In genomic region chr14:77032854-77033621, GRCh38 we compare ENCODE assay signal across 8 cellular contexts. TPM values are rescaled to one million over a fixed set of nuclear protein-coding genes. Genes with fewer than 3 reads are reported as not detected.
DNase-seq lines count a peak whose midpoint lies in the region; ATAC-seq and TF ChIP-seq lines count a peak whose summit lies in the region.

No MANE protein-coding gene starts in this region.

- H2BK5ac ChIP-seq in trophoblast cell (ENCODE audit: low read depth, low read length, poor library complexity), result peak overlapping the region; percentile 68

- ATAC-seq in GM21737 (IDR thresholded peaks at IDR 0.05; ENCODE audit: unreplicated experiment), result peak; percentile 14

- H3K4me3 ChIP-seq in BJ (ENCODE audit: low read depth, low read length) (peak overlapping the region; percentile 62), SU-DHL-6 (ENCODE audit: insufficient read depth, low read length, poor library complexity, severe bottlenecking) (peak overlapping the region; percentile 55), trophoblast cell (ENCODE audit: low read depth, low read length) (no peak overlapping the region)

- peak overlapping the region; percentile 96 for H3K18ac ChIP-seq in trophoblast cell (ENCODE audit: low read length)

- H2AFZ ChIP-seq in SU-DHL-6 (ENCODE audit: low read depth, low read length, severe bottlenecking) (peak overlapping the region; percentile 74), trophoblast cell (ENCODE audit: insufficient read depth, low read length, poor library complexity) (peak overlapping the region; percentile 77)

- H4K12ac ChIP-seq in trophoblast cell (ENCODE audit: low read depth, low read length), result peak overlapping the region; percentile 65

- 2 to 9% (median 9%) methylated on average over 48 to 50 of the region's 50 CpGs for WGBS in adipose tissue, 3 donors
- no CpG with 5 or more reads among the region's 50 CpGs for WGBS in trophoblast cell (ENCODE audit: extremely low coverage, insufficient coverage, insufficient read length)

- peak overlapping the region; percentile 91 for H2BK12ac ChIP-seq in trophoblast cell (ENCODE audit: low read length)

- no peaks in the 10 kb centered on the region for H3K36me3 ChIP-seq in BJ (ENCODE audit: control insufficient read depth, insufficient read depth, low read length)
- H3K36me3 ChIP-seq in SU-DHL-6 (ENCODE audit: low read length), result no peaks in the 10 kb centered on the region
- no peaks in the 10 kb centered on the region for H3K36me3 ChIP-seq in trophoblast cell (ENCODE audit: control insufficient read depth in 1 of 2, insufficient read depth in 2 of 2, low read length in 2 of 2)

- peak overlapping the region; percentile 88 for H4K8ac ChIP-seq in trophoblast cell (ENCODE audit: low read depth, low read length)

- peak overlapping the region; percentile 95 for H2BK120ac ChIP-seq in trophoblast cell (ENCODE audit: insufficient read depth, low read length, poor library complexity)

- H4K20me1 ChIP-seq in SU-DHL-6 (ENCODE audit: low read depth, low read length), result no peaks in the 10 kb centered on the region

- POLR2A ChIA-PET in BJ (lab: Charles Lee), result interaction anchor here (0.6 to 1.3 kb wide), 3 partner anchors 12 to 128 kb away, joined by 3 to 6 read pairs (median 3); no protein-coding TSS in a partner anchor

- peak overlapping the region; percentile 95 for H4K91ac ChIP-seq in trophoblast cell (ENCODE audit: low read depth, low read length)

- H3K9ac ChIP-seq in SU-DHL-6 (ENCODE audit: low read length), result peak overlapping the region; percentile 65
- H3K9ac ChIP-seq in trophoblast cell (ENCODE audit: low read length), result peak overlapping the region; percentile 62

- H3K4me1 ChIP-seq in trophoblast cell (ENCODE audit: control insufficient read depth in 1 of 2, insufficient read depth in 2 of 2, low read length in 2 of 2), result peaks cover 23 to 30% of the 10 kb centered on the region in 2 experiments

- H3K79me2 ChIP-seq in SU-DHL-6 (ENCODE audit: insufficient read depth, low read length) (no peaks in the 10 kb centered on the region), trophoblast cell (ENCODE audit: control insufficient read depth, insufficient read depth, low read length, poor library complexity) (peaks cover 10% of the 10 kb centered on the region)

- CTCF ChIA-PET in BJ (lab: Yijun Ruan, JAX), result interaction anchor here (1.1 to 1.9 kb wide), 5 partner anchors 20 to 120 kb away, joined by 6 to 9 read pairs (median 7); no protein-coding TSS in a partner anchor

- peak overlapping the region; percentile 87 for H3K4ac ChIP-seq in trophoblast cell (ENCODE audit: low read depth, low read length)

- no peaks in the 10 kb centered on the region for H3K27me3 ChIP-seq in BJ (ENCODE audit: control insufficient read depth, insufficient read depth, low read length)
- no peaks in the 10 kb centered on the region for H3K27me3 ChIP-seq in SU-DHL-6 (ENCODE audit: low read length)
- H3K27me3 ChIP-seq in trophoblast cell (ENCODE audit: insufficient read depth, low read length), result no peaks in the 10 kb centered on the region

- no peaks in the 10 kb centered on the region for H3K9me3 ChIP-seq in SU-DHL-6 (ENCODE audit: insufficient read depth, low read length)
- no peaks in the 10 kb centered on the region for H3K9me3 ChIP-seq in trophoblast cell (ENCODE audit: insufficient read depth, low read depth, low read length)

- TF ChIP-seq CTCF in BJ (IDR thresholded peaks at IDR 0.05; ENCODE audit: insufficient read depth, low read depth, low read length) (peak; percentile 32), SU-DHL-6 (IDR thresholded peaks at IDR 0.05; ENCODE audit: insufficient read depth, low read length, poor library complexity, severe bottlenecking) (no peak)

- no peak overlapping the region for H3K23ac ChIP-seq in trophoblast cell (ENCODE audit: low read length)

- DNase-seq in BJ (ENCODE audit: low read depth) (peak; percentile 93), NCI-H128 (lab: John Stamatoyannopoulos, UW; ENCODE audit: unreplicated experiment) (peak; percentile 92), cardiac septum (ENCODE audit: low spot score) (peak; percentile 94), trophoblast cell (peak; percentile 98), ureter (ENCODE audit: low spot score) (peak; percentile 96)

- no peaks in the 10 kb centered on the region for H3K9me2 ChIP-seq in SU-DHL-6 (replicated peaks; ENCODE audit: insufficient read depth, low read length)

- peak overlapping the region; percentile 56; the same call in 1 of the 2 replicates for H3K27ac ChIP-seq in SU-DHL-6 (ENCODE audit: low read depth, low read length)
- peak overlapping the region; percentile 94 for H3K27ac ChIP-seq in adipose tissue (ENCODE audit: low read depth, low read length)
- peak overlapping the region; percentile 94 for H3K27ac ChIP-seq in trophoblast cell (ENCODE audit: low read depth, low read length)

- H2AK5ac ChIP-seq in trophoblast cell (ENCODE audit: low read length), result peak overlapping the region; percentile 88

- H3K4me2 ChIP-seq in SU-DHL-6 (ENCODE audit: low read depth, low read length, poor library complexity, severe bottlenecking) (peak overlapping the region; percentile 77), trophoblast cell (ENCODE audit: low read length) (peak overlapping the region; percentile 67)

- intact Hi-C loops in cardiac septum (cut with DNase I), result loop anchor here (2.0 kb wide), 1 partner anchor 66 kb away; the partner anchor contains the start of gene CIPC

- peak overlapping the region; percentile 76 for H3K14ac ChIP-seq in trophoblast cell (ENCODE audit: low read length)

- H3F3A ChIP-seq in SU-DHL-6 (ENCODE audit: insufficient read depth), result peaks cover 31% of the 10 kb centered on the region

- H3K79me1 ChIP-seq in trophoblast cell (ENCODE audit: low read length), result peaks cover 28% of the 10 kb centered on the region

RNA-seq across cellular contexts. Expression of gene IRF2BPL, which starts 4.5 kb away (rescaled TPM):
- polyA plus RNA-seq in BJ (2011; rRNA removed), result 11.3 and 17.6 TPM in 2 replicates
- polyA minus RNA-seq in BJ (2011; rRNA and poly(A)+ RNA removed), result 11.8 and 15.8 TPM in 2 replicates
- 10 to 100 TPM; 13.7 to 53.2 (median 27.3) TPM for polyA plus RNA-seq in adipose tissue
- total RNA-seq in cardiac septum, result 46.0 TPM
- 21.4 and 23.0 TPM in 2 replicates for polyA plus RNA-seq in trophoblast cell (2013)
- 77.2 TPM for total RNA-seq in ureter
